ENCODE assay signal across 1 cellular context in the genomic region with DNA sequence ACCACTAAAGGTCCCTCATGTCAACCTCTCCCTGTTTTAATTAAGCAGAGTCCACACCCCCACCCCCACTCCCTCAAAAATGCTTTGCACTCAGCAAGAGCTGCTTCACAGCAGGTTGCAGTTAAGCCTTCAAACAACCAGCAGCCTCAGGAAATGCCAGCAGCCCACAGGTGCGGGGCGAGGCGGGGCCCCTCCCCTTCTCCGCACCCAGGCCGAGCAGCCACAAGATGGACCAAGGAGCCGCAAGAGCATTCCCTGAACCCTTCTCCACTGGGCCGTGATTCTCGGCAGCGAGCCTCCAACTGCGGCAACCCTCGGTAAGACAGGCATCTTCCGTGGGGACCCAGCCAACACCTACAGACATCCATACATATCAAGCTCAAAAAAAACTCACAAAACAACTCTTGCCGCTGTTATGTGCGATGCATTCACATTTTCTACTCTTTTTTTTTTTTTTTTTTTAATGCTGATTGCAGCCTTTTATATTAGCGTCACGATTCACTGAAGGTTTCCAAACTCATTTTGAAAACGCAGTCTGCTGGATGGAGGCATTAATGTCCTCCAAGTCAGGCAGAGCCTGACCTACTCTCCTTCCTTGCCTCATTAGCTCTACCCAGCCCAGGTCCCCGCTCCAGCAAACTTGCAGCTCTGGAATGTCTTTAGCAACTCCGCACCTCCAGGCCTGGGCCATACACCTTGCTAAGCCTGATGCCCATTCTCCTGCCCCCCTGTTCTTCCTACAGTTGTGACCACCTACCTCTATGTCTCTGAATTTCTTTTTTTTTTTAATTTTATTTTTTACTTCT.
TF ChIP-seq lines count a peak whose summit lies in the region.

No MANE protein-coding gene starts in this region.

TF ChIP-seq in WTC11, 78 proteins besides CTCF, POLR2A, EP300 and RAD21 (continued from another document and continues in another):
- TF ChIP-seq, protein P1, sequence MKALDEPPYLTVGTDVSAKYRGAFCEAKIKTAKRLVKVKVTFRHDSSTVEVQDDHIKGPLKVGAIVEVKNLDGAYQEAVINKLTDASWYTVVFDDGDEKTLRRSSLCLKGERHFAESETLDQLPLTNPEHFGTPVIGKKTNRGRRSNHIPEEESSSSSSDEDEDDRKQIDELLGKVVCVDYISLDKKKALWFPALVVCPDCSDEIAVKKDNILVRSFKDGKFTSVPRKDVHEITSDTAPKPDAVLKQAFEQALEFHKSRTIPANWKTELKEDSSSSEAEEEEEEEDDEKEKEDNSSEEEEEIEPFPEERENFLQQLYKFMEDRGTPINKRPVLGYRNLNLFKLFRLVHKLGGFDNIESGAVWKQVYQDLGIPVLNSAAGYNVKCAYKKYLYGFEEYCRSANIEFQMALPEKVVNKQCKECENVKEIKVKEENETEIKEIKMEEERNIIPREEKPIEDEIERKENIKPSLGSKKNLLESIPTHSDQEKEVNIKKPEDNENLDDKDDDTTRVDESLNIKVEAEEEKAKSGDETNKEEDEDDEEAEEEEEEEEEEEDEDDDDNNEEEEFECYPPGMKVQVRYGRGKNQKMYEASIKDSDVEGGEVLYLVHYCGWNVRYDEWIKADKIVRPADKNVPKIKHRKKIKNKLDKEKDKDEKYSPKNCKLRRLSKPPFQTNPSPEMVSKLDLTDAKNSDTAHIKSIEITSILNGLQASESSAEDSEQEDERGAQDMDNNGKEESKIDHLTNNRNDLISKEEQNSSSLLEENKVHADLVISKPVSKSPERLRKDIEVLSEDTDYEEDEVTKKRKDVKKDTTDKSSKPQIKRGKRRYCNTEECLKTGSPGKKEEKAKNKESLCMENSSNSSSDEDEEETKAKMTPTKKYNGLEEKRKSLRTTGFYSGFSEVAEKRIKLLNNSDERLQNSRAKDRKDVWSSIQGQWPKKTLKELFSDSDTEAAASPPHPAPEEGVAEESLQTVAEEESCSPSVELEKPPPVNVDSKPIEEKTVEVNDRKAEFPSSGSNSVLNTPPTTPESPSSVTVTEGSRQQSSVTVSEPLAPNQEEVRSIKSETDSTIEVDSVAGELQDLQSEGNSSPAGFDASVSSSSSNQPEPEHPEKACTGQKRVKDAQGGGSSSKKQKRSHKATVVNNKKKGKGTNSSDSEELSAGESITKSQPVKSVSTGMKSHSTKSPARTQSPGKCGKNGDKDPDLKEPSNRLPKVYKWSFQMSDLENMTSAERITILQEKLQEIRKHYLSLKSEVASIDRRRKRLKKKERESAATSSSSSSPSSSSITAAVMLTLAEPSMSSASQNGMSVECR (CRISPR knock-in tag; IDR thresholded peaks at IDR 0.05; ENCODE audit: borderline replicate concordance): 0 out of 2 replicates have a peak, but pooled peaks have one; percentile 47
- no peak for TF ChIP-seq ZNF263 (CRISPR knock-in tag; IDR thresholded peaks at IDR 0.05; ENCODE audit: low read depth)
- TF ChIP-seq KAT7 (CRISPR knock-in tag; IDR thresholded peaks at IDR 0.05; ENCODE audit: borderline replicate concordance): no peak
- TF ChIP-seq GRHL2 (CRISPR knock-in tag; IDR thresholded peaks at IDR 0.05; ENCODE audit: insufficient replicate concordance, severe bottlenecking): no peak
- no peak for TF ChIP-seq NFATC4 (CRISPR knock-in tag; IDR thresholded peaks at IDR 0.05)
- TF ChIP-seq, protein P2, sequence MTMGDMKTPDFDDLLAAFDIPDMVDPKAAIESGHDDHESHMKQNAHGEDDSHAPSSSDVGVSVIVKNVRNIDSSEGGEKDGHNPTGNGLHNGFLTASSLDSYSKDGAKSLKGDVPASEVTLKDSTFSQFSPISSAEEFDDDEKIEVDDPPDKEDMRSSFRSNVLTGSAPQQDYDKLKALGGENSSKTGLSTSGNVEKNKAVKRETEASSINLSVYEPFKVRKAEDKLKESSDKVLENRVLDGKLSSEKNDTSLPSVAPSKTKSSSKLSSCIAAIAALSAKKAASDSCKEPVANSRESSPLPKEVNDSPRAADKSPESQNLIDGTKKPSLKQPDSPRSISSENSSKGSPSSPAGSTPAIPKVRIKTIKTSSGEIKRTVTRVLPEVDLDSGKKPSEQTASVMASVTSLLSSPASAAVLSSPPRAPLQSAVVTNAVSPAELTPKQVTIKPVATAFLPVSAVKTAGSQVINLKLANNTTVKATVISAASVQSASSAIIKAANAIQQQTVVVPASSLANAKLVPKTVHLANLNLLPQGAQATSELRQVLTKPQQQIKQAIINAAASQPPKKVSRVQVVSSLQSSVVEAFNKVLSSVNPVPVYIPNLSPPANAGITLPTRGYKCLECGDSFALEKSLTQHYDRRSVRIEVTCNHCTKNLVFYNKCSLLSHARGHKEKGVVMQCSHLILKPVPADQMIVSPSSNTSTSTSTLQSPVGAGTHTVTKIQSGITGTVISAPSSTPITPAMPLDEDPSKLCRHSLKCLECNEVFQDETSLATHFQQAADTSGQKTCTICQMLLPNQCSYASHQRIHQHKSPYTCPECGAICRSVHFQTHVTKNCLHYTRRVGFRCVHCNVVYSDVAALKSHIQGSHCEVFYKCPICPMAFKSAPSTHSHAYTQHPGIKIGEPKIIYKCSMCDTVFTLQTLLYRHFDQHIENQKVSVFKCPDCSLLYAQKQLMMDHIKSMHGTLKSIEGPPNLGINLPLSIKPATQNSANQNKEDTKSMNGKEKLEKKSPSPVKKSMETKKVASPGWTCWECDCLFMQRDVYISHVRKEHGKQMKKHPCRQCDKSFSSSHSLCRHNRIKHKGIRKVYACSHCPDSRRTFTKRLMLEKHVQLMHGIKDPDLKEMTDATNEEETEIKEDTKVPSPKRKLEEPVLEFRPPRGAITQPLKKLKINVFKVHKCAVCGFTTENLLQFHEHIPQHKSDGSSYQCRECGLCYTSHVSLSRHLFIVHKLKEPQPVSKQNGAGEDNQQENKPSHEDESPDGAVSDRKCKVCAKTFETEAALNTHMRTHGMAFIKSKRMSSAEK (CRISPR knock-in tag; IDR thresholded peaks at IDR 0.05; ENCODE audit: borderline replicate concordance): no peak
- TF ChIP-seq, protein P3, sequence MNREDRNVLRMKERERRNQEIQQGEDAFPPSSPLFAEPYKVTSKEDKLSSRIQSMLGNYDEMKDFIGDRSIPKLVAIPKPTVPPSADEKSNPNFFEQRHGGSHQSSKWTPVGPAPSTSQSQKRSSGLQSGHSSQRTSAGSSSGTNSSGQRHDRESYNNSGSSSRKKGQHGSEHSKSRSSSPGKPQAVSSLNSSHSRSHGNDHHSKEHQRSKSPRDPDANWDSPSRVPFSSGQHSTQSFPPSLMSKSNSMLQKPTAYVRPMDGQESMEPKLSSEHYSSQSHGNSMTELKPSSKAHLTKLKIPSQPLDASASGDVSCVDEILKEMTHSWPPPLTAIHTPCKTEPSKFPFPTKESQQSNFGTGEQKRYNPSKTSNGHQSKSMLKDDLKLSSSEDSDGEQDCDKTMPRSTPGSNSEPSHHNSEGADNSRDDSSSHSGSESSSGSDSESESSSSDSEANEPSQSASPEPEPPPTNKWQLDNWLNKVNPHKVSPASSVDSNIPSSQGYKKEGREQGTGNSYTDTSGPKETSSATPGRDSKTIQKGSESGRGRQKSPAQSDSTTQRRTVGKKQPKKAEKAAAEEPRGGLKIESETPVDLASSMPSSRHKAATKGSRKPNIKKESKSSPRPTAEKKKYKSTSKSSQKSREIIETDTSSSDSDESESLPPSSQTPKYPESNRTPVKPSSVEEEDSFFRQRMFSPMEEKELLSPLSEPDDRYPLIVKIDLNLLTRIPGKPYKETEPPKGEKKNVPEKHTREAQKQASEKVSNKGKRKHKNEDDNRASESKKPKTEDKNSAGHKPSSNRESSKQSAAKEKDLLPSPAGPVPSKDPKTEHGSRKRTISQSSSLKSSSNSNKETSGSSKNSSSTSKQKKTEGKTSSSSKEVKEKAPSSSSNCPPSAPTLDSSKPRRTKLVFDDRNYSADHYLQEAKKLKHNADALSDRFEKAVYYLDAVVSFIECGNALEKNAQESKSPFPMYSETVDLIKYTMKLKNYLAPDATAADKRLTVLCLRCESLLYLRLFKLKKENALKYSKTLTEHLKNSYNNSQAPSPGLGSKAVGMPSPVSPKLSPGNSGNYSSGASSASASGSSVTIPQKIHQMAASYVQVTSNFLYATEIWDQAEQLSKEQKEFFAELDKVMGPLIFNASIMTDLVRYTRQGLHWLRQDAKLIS (CRISPR knock-in tag; IDR thresholded peaks at IDR 0.05; ENCODE audit: borderline replicate concordance): no peak
- TF ChIP-seq CREM (CRISPR knock-in tag; IDR thresholded peaks at IDR 0.05): no peak
- TF ChIP-seq TCF7 (CRISPR knock-in tag; IDR thresholded peaks at IDR 0.05; ENCODE audit: low read depth): no peak
- TF ChIP-seq, protein P4, sequence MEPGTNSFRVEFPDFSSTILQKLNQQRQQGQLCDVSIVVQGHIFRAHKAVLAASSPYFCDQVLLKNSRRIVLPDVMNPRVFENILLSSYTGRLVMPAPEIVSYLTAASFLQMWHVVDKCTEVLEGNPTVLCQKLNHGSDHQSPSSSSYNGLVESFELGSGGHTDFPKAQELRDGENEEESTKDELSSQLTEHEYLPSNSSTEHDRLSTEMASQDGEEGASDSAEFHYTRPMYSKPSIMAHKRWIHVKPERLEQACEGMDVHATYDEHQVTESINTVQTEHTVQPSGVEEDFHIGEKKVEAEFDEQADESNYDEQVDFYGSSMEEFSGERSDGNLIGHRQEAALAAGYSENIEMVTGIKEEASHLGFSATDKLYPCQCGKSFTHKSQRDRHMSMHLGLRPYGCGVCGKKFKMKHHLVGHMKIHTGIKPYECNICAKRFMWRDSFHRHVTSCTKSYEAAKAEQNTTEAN (CRISPR knock-in tag; IDR thresholded peaks at IDR 0.05): no peak
- TF ChIP-seq NFYB (CRISPR knock-in tag; conservative IDR thresholded peaks at IDR 0.05; ENCODE audit: low read depth): no peak
- TF ChIP-seq JUN (CRISPR knock-in tag; IDR thresholded peaks at IDR 0.05): no peak
- no peak for TF ChIP-seq ATF1 (CRISPR knock-in tag; IDR thresholded peaks at IDR 0.05)
- TF ChIP-seq, protein P5, sequence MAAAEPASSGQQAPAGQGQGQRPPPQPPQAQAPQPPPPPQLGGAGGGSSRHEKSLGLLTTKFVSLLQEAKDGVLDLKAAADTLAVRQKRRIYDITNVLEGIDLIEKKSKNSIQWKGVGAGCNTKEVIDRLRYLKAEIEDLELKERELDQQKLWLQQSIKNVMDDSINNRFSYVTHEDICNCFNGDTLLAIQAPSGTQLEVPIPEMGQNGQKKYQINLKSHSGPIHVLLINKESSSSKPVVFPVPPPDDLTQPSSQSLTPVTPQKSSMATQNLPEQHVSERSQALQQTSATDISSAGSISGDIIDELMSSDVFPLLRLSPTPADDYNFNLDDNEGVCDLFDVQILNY (CRISPR knock-in tag; IDR thresholded peaks at IDR 0.05): no peak
- TF ChIP-seq FOXK1 (CRISPR knock-in tag; IDR thresholded peaks at IDR 0.05): peak; percentile 33; the same call in 1 of the 2 replicates
- TF ChIP-seq, protein P6, sequence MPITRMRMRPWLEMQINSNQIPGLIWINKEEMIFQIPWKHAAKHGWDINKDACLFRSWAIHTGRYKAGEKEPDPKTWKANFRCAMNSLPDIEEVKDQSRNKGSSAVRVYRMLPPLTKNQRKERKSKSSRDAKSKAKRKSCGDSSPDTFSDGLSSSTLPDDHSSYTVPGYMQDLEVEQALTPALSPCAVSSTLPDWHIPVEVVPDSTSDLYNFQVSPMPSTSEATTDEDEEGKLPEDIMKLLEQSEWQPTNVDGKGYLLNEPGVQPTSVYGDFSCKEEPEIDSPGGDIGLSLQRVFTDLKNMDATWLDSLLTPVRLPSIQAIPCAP (CRISPR knock-in tag; IDR thresholded peaks at IDR 0.05): no peak
- TF ChIP-seq, protein P7, sequence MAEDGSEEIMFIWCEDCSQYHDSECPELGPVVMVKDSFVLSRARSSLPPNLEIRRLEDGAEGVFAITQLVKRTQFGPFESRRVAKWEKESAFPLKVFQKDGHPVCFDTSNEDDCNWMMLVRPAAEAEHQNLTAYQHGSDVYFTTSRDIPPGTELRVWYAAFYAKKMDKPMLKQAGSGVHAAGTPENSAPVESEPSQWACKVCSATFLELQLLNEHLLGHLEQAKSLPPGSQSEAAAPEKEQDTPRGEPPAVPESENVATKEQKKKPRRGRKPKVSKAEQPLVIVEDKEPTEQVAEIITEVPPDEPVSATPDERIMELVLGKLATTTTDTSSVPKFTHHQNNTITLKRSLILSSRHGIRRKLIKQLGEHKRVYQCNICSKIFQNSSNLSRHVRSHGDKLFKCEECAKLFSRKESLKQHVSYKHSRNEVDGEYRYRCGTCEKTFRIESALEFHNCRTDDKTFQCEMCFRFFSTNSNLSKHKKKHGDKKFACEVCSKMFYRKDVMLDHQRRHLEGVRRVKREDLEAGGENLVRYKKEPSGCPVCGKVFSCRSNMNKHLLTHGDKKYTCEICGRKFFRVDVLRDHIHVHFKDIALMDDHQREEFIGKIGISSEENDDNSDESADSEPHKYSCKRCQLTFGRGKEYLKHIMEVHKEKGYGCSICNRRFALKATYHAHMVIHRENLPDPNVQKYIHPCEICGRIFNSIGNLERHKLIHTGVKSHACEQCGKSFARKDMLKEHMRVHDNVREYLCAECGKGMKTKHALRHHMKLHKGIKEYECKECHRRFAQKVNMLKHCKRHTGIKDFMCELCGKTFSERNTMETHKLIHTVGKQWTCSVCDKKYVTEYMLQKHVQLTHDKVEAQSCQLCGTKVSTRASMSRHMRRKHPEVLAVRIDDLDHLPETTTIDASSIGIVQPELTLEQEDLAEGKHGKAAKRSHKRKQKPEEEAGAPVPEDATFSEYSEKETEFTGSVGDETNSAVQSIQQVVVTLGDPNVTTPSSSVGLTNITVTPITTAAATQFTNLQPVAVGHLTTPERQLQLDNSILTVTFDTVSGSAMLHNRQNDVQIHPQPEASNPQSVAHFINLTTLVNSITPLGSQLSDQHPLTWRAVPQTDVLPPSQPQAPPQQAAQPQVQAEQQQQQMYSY (CRISPR knock-in tag; IDR thresholded peaks at IDR 0.05): no peak
- TF ChIP-seq, protein P8, sequence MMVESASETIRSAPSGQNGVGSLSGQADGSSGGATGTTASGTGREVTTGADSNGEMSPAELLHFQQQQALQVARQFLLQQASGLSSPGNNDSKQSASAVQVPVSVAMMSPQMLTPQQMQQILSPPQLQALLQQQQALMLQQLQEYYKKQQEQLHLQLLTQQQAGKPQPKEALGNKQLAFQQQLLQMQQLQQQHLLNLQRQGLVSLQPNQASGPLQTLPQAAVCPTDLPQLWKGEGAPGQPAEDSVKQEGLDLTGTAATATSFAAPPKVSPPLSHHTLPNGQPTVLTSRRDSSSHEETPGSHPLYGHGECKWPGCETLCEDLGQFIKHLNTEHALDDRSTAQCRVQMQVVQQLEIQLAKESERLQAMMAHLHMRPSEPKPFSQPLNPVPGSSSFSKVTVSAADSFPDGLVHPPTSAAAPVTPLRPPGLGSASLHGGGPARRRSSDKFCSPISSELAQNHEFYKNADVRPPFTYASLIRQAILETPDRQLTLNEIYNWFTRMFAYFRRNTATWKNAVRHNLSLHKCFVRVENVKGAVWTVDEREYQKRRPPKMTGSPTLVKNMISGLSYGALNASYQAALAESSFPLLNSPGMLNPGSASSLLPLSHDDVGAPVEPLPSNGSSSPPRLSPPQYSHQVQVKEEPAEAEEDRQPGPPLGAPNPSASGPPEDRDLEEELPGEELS (CRISPR knock-in tag; IDR thresholded peaks at IDR 0.05): peak; percentile 87; the same call in 1 of the 2 replicates
- TF ChIP-seq, protein P9, sequence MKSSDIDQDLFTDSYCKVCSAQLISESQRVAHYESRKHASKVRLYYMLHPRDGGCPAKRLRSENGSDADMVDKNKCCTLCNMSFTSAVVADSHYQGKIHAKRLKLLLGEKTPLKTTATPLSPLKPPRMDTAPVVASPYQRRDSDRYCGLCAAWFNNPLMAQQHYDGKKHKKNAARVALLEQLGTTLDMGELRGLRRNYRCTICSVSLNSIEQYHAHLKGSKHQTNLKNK (CRISPR knock-in tag; IDR thresholded peaks at IDR 0.05): no peak
- TF ChIP-seq ZNF232 (CRISPR knock-in tag; IDR thresholded peaks at IDR 0.05): no peak
